In genomic region chr15:72227192-72227586, GRCh38 we compare ENCODE assay signal across 8 cellular contexts. TPM values are rescaled to one million over a fixed set of nuclear protein-coding genes. Genes with fewer than 3 reads are reported as not detected.
DNase-seq lines count a peak whose midpoint lies in the region; ATAC-seq and TF ChIP-seq lines count a peak whose summit lies in the region.

No MANE protein-coding gene starts in this region.

- H3K27me3 Mint-ChIP-seq in effector memory CD8-positive, alpha-beta T cell = no peaks in the 10 kb centered on the region

- H3K4me3 Mint-ChIP-seq in effector memory CD8-positive, alpha-beta T cell = peak overlapping the region; percentile 95 to 98

- H3K27me3 ChIP-seq in left ventricle myocardium inferior (ENCODE audit: low read depth) (no peaks in the 10 kb centered on the region), rectal smooth muscle tissue (ENCODE audit: control insufficient read depth, insufficient read depth, low read length) (no peaks in the 10 kb centered on the region)

- H3K36me3 Mint-ChIP-seq in effector memory CD8-positive, alpha-beta T cell (ENCODE audit: insufficient read depth) = peaks cover 42% of the 10 kb centered on the region

- TF ChIP-seq CTCF in left ventricle myocardium inferior (IDR thresholded peaks at IDR 0.05; ENCODE audit: borderline replicate concordance) = no peak

- H3K4me1 Mint-ChIP-seq in effector memory CD8-positive, alpha-beta T cell (ENCODE audit: low read depth in 2 of 2) = peaks cover 63 to 69% of the 10 kb centered on the region in 2 donors

- H3K9ac ChIP-seq in rectal smooth muscle tissue (ENCODE audit: low read length) = no peak overlapping the region

- no peaks in the 10 kb centered on the region for H3K36me3 ChIP-seq in left ventricle myocardium inferior
- H3K36me3 ChIP-seq in rectal smooth muscle tissue (ENCODE audit: control insufficient read depth, insufficient read depth, low read length) = no peaks in the 10 kb centered on the region

- DNase-seq in left ventricle myocardium inferior (no peak), Right ventricle myocardium superior (no peak), NCI-H748 (lab: John Stamatoyannopoulos, UW; ENCODE audit: unreplicated experiment) (no peak), Ammon's horn (ENCODE audit: low spot score) (no peak)
- peak; percentile 35 to 39 for DNase-seq in activated CD4-positive, alpha-beta T cell treated with anti-CD3 and anti-CD28 coated beads for 4 hours
- DNase-seq in effector memory CD8-positive, alpha-beta T cell = peak in 1 of 3 experiments; percentile 20

- peak overlapping the region; percentile 100 for H3K27ac ChIP-seq in left ventricle myocardium inferior (replicated peaks)
- peak overlapping the region; percentile 60 for H3K27ac ChIP-seq in rectal smooth muscle tissue (ENCODE audit: low read depth, low read length)

- H3K9me3 Mint-ChIP-seq in effector memory CD8-positive, alpha-beta T cell = no peaks in the 10 kb centered on the region

- H3K27ac Mint-ChIP-seq in effector memory CD8-positive, alpha-beta T cell = peak overlapping the region; percentile 90 to 100

- H3K9me3 ChIP-seq in left ventricle myocardium inferior (replicated peaks) = no peaks in the 10 kb centered on the region

- ATAC-seq in Right ventricle myocardium superior (ENCODE audit: poor library complexity) (no peak), GM18867 (IDR thresholded peaks at IDR 0.05; ENCODE audit: unreplicated experiment) (no peak)
- ATAC-seq in effector memory CD8-positive, alpha-beta T cell (replicated peaks) = no peak

- H3K4me1 ChIP-seq in left ventricle myocardium inferior = peaks cover 93% of the 10 kb centered on the region
- peaks cover 24% of the 10 kb centered on the region for H3K4me1 ChIP-seq in rectal smooth muscle tissue (ENCODE audit: control insufficient read depth, insufficient read depth, low read length)

- intact Hi-C loops in left ventricle myocardium inferior (cut with micrococcal nuclease) = no loop called here
- intact Hi-C loops in Right ventricle myocardium superior (cut with DNase I) = no loop called here

- H3K4me3 ChIP-seq in left ventricle myocardium inferior = peak overlapping the region; percentile 29
- no peak overlapping the region for H3K4me3 ChIP-seq in rectal smooth muscle tissue (ENCODE audit: low read length)

RNA-seq across cellular contexts. Expression of gene PKM, which starts 3.8 kb away (rescaled TPM):
- total RNA-seq in left ventricle myocardium inferior (1,009 TPM), Right ventricle myocardium superior (1,065 TPM)

RNA-seq across cellular contexts. Expression of gene GRAMD2A, which starts 29.6 kb away (rescaled TPM):
- total RNA-seq in left ventricle myocardium inferior (not detected), Right ventricle myocardium superior (not detected)

RNA-seq across cellular contexts. Expression of gene PARP6, which starts 45.2 kb away (rescaled TPM):
- total RNA-seq in left ventricle myocardium inferior = 43.6 TPM
- total RNA-seq in Right ventricle myocardium superior = 37.2 TPM

Comparison
In these comparisons a context has a peak if more than half of its experiments do, and no peak if none do; other contexts are left out.
1. DNase-seq: peak in activated CD4-positive, alpha-beta T cell treated with anti-CD3 and anti-CD28 coated beads for 4 hours (2 of 2); none in left ventricle myocardium inferior (single experiment), Right ventricle myocardium superior (single experiment), NCI-H748 (single experiment) and Ammon's horn (single experiment).